In the genomic region with DNA sequence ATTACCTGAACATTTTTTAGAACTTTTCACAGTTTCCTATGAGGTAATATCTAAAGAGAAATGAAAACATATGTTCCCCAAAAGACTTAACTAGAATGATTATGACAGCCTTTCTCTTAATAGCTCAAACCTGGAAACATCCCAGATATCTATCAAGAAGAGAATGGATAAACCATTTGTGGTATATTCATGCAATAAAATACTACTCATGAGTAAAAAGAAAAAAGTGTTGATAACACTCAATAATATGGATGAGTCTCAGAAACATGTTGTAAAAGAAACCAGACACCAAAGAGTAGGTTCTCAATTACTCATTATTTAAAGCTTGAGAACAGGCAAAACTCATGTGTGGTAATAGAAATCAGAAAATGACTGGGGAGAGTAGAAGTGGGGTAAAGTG, we compare ENCODE assay signal across 23 cellular contexts.
"Had no signal": no experiment of that assay in that cellular context is flagged by ENCODE, and none has a peak within 500 bp of the region (broad histone marks: within the 10 kb centered on the region; RNA-seq: fewer than 3 reads in every experiment).

No MANE protein-coding gene starts in this region.

- H3K9me3 ChIP-seq: esophagus muscularis mucosa, gastroesophageal sphincter, neutrophil, right lobe of liver, transverse colon had no signal

- DNase-seq: activated CD4-positive, alpha-beta T cell treated with anti-CD3 and anti-CD28 coated beads for 48 hours; activated CD4-positive, alpha-beta T cell treated with anti-CD3 and anti-CD28 coated beads, Interleukin-2, amount 50 U/mL, for 48 hours; activated CD8-positive, alpha-beta memory T cell treated with anti-CD3 and anti-CD28 coated beads for 24 hours; activated effector memory CD4-positive, alpha-beta T cell treated with Interleukin-2 at 50 U/mL for 16 hours; activated naive CD4-positive, alpha-beta T cell treated with Interleukin-2 at 50 U/mL for 16 hours; anterior cingulate cortex; dermis blood vessel endothelial cell; effector CD4-positive, alpha-beta T cell; head of caudate nucleus; hippocampal formation; kidney; left colon; naive B cell; nephron progenitor cell; right lobe of liver; stimulated activated CD4-positive, alpha-beta T cell treated with anti-CD3 and anti-CD28 coated beads, Interleukin-2, amount 100 ng/mL, for 48 hours; stimulated activated naive CD4-positive, alpha-beta T cell treated with Interleukin-2 at 50 U/mL for 16 hours; T-helper 9 cell; transverse colon had no signal

- H3K4me3 ChIP-seq: esophagus muscularis mucosa, gastroesophageal sphincter, right lobe of liver, transverse colon had no signal

- H3K36me3 ChIP-seq: esophagus muscularis mucosa, neutrophil, right lobe of liver had no signal

- H3K4me1 ChIP-seq: esophagus muscularis mucosa, gastroesophageal sphincter, right lobe of liver had no signal

- H3K27ac ChIP-seq: esophagus muscularis mucosa, gastroesophageal sphincter, neutrophil, right lobe of liver, transverse colon, VCaP had no signal

- H3K27me3 ChIP-seq: esophagus muscularis mucosa, gastroesophageal sphincter, neutrophil, right lobe of liver, transverse colon had no signal

- ATAC-seq: gastroesophageal sphincter, left colon, right lobe of liver had no signal
